8 cellular contexts compared by ENCODE assay signal in the genomic region with DNA sequence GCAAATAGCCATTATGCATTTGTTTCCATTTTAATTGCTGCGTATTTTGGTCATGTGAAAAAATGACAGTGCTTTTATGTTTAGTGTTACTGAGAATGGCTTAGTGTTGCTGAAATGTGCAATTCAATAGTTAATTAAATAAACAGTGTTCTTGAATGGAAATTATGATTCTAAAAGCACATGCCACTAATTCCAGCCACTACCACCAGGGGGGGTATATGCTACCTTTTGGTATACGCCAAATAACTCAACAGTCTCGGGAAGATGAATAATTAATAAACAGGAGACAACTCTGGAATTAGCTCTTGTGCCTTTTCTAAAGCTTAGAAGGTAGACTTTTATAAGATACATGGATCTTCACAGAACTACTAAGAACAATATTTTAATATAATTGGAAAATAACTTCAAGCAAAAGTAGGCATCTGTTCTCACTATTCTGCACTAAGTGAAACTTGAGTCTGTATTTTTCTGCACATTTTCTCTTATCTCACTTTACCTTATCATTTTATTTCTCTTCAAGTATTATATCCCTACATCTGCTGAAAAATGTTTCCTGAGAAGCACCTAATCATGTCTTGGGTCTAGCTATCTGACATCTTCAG.
DNase-seq lines count a peak whose midpoint lies in the region; ATAC-seq and FAIRE-seq lines count a peak whose summit lies in the region.

No MANE protein-coding gene starts in this region.

- WGBS in right cardiac atrium = 56% methylated on average over 3 of the region's 3 CpGs

- no peaks in the 10 kb centered on the region for H3K27me3 ChIP-seq in right cardiac atrium (ENCODE audit: control insufficient read depth, insufficient read depth)

- DNase-seq in NOMO-1 treated with DMSO at 0.1 percent for 48 hours (lab: John Stamatoyannopoulos, UW; ENCODE audit: unreplicated experiment) = peak; percentile 2
- DNase-seq in NOMO-1 treated with dmso at 0.1 percent for 144 hours (lab: John Stamatoyannopoulos, UW; ENCODE audit: unreplicated experiment) = no peak
- DNase-seq in Kasumi-1 (lab: John Stamatoyannopoulos, UW) = peak; percentile 34 to 35
- DNase-seq in activated T-cell treated with anti-CD3 and anti-CD28 coated beads for 4 hours = peak; percentile 18
- peak; percentile 18 to 57 (median 33) for DNase-seq in right cardiac atrium
- peak; percentile 22 to 35 for DNase-seq in stimulated activated CD4-positive, alpha-beta T cell treated with anti-CD3 and anti-CD28 coated beads, Interleukin-2, amount 100 ng/mL, for 48 hours
- no peak for DNase-seq in frontal cortex (ENCODE audit: low spot score in 2 of 2)

- H3K9me3 ChIP-seq in right cardiac atrium (ENCODE audit: control insufficient read depth, low read length) = no peaks in the 10 kb centered on the region

- H3K27ac ChIP-seq in right cardiac atrium (ENCODE audit: low read length) = no peak overlapping the region

- intact Hi-C loops in right cardiac atrium (cut with DNase I) = no loop called here

- ATAC-seq in GM21717 (IDR thresholded peaks at IDR 0.05; ENCODE audit: unreplicated experiment) (peak; percentile 73), right cardiac atrium (no peak)

- H3K4me1 ChIP-seq in right cardiac atrium (ENCODE audit: control insufficient read depth, insufficient read depth, low read length) = no peaks in the 10 kb centered on the region

- no peak for FAIRE-seq in frontal cortex (lab: Jason Lieb, UNC)

- no peak overlapping the region for H3K4me3 ChIP-seq in right cardiac atrium (ENCODE audit: low read length)

Comparison
In these comparisons a context has a peak if more than half of its experiments do, and no peak if none do; other contexts are left out.
1. DNase-seq: peak in NOMO-1 treated with DMSO at 0.1 percent for 48 hours (single experiment), Kasumi-1 (2 of 2), activated T-cell treated with anti-CD3 and anti-CD28 coated beads for 4 hours (single experiment), right cardiac atrium (3 of 3) and stimulated activated CD4-positive, alpha-beta T cell treated with anti-CD3 and anti-CD28 coated beads, Interleukin-2, amount 100 ng/mL, for 48 hours (2 of 2); none in NOMO-1 treated with dmso at 0.1 percent for 144 hours (single experiment) and frontal cortex (0 of 2).